Comparison of ENCODE assay signal across 7 cellular contexts in genomic region chr4:90825849-90826248, GRCh38.
"Had no signal": no experiment of that assay in that cellular context is flagged by ENCODE, and none has a peak within 500 bp of the region (broad histone marks: within the 10 kb centered on the region; RNA-seq: fewer than 3 reads in every experiment).

No MANE protein-coding gene starts in this region.

- H3K27ac ChIP-seq: GM23248 had no signal

- FAIRE-seq: HTR-8/SVneo, K562 had no signal

- ATAC-seq: K562 had no signal

- H3K4me3 ChIP-seq: GM23248, K562 had no signal

- H2AFZ ChIP-seq: GM23248 had no signal

- H3K9ac ChIP-seq: GM23248 had no signal

- DNase-seq: GM23248, GOT3, H7, HCEC 1CT, IMR-90 had no signal
